ENCODE assay signal across 10 cellular contexts in the genomic region with DNA sequence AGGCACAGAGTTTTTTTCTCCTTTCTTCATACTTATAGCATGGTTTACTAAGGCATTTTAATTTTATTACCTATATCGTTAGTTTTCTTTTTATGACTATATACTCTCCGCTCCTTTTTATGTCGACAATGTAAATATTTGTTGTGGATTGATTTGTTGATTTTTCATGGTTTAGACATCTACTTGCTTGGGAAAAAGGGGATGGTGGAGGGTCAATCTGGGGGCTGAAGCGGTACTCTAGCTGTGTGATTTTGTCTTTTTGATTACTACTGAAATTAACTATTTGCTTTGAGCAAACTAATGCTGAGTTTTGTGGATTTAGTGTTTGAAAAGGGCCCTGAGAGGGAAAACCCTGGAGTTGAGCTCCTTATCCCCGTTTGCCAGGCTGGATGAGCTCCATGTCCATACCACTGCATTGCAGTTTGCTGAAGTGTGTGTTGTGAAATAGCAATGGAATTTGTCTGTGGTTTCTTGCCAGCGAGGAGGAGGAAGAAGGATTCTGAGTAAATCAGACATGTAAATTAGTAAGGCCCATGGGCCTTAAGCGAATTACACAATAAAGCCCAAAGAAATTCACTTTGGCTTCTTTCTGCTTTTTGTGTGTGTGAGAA.
A peak's percentile ranks its signal among the peaks of the same experiment; 100 is the strongest.
DNase-seq lines count a peak whose midpoint lies in the region; ATAC-seq, FAIRE-seq and TF ChIP-seq lines count a peak whose summit lies in the region.
"Had no signal": no experiment of that assay in that cellular context is flagged by ENCODE, and none has a peak within 500 bp of the region (broad histone marks: within the 10 kb centered on the region; RNA-seq: fewer than 3 reads in every experiment).

No MANE protein-coding gene starts in this region.

- no peak overlapping the region for H3K27ac Mint-ChIP-seq in endodermal cell

- H3K36me3 ChIP-seq in pancreas (no peaks in the 10 kb centered on the region), endodermal cell (ENCODE audit: control insufficient read depth, insufficient read depth, low read length) (no peaks in the 10 kb centered on the region)

- H3K27me3 ChIP-seq in pancreas (no peaks in the 10 kb centered on the region), endodermal cell (ENCODE audit: control insufficient read depth, insufficient read depth, low read length, poor library complexity, severe bottlenecking) (no peaks in the 10 kb centered on the region)

- peak; percentile 38 to 62 (median 48) for ATAC-seq in pancreas
- no peak for ATAC-seq in HG02623 (IDR thresholded peaks at IDR 0.05; ENCODE audit: unreplicated experiment)
- no peak for ATAC-seq in GM18907 (IDR thresholded peaks at IDR 0.05; ENCODE audit: unreplicated experiment)

- no peak for TF ChIP-seq CTCF in pancreas (IDR thresholded peaks at IDR 0.05)
- TF ChIP-seq CTCF in endodermal cell (conservative IDR thresholded peaks at IDR 0.05): no peak

- H3K36me3 Mint-ChIP-seq in endodermal cell (ENCODE audit: low read depth): no peaks in the 10 kb centered on the region
- H3K36me3 Mint-ChIP-seq: naive B cell had no signal

- DNase-seq in DMS53 (lab: John Stamatoyannopoulos, UW) (peak; percentile 65), NCI-H748 treated with DMSO at 0.1 percent for 48 hours (lab: John Stamatoyannopoulos, UW) (peak; percentile 47), epidermal melanocyte (ENCODE audit: insufficient read length, low spot score) (peak; percentile 53), pancreas (peak in 3 of 6 donors; percentile 20 to 40 (median 33)), endodermal cell (no peak), GM19240 (ENCODE audit: insufficient read length, low spot score) (no peak)
- DNase-seq: activated CD4-positive, alpha-beta T cell treated with anti-CD3 and anti-CD28 coated beads for 48 hours; naive B cell had no signal

- intact Hi-C loops in pancreas (cut with DNase I): no loop called here

- H3K9ac ChIP-seq in endodermal cell (ENCODE audit: extremely low read depth, low read length, poor library complexity, severe bottlenecking): no peak overlapping the region

- H3K27me3 Mint-ChIP-seq in endodermal cell (ENCODE audit: insufficient read depth): no peaks in the 10 kb centered on the region
- H3K27me3 Mint-ChIP-seq: naive B cell had no signal

- WGBS in pancreas, 2 donors: 13 to 19% methylated on average over 7 of the region's 7 CpGs
- WGBS in endodermal cell (ENCODE audit: insufficient coverage in 1 of 2, insufficient read length in 1 of 2), 2 experiments: 17 to 82% methylated on average over 1 to 6 of the region's 7 CpGs

- peaks cover 16% of the 10 kb centered on the region for H3K4me1 Mint-ChIP-seq in endodermal cell

- H3K4me3 Mint-ChIP-seq in endodermal cell: no peak overlapping the region

- peak overlapping the region in 3 of 4 donors; percentile 4 to 44 (median 30) for H3K27ac ChIP-seq in pancreas
- no peak overlapping the region for H3K27ac ChIP-seq in endodermal cell (ENCODE audit: low read depth, low read length)

- H3K9me3 Mint-ChIP-seq in endodermal cell: no peaks in the 10 kb centered on the region
- H3K9me3 Mint-ChIP-seq: naive B cell had no signal

- H3K4me3 ChIP-seq in pancreas (no peak overlapping the region), endodermal cell (ENCODE audit: low read length) (no peak overlapping the region)

- H3K4me1 ChIP-seq in pancreas (peaks cover 33 to 74% (median 37%) of the 10 kb centered on the region in 3 donors), endodermal cell (ENCODE audit: control insufficient read depth, insufficient read depth, low read length) (peaks cover 3% of the 10 kb centered on the region)

- FAIRE-seq in pancreas (lab: Jason Lieb, UNC): no peak

- H3K9me3 ChIP-seq in pancreas (no peaks in the 10 kb centered on the region), endodermal cell (ENCODE audit: control insufficient read depth, low read length) (no peaks in the 10 kb centered on the region)

Comparison
In these comparisons a context has a peak if more than half of its experiments do, and no peak if none do; other contexts are left out.
1. DNase-seq: peak in DMS53 (single experiment), NCI-H748 treated with DMSO at 0.1 percent for 48 hours (single experiment) and epidermal melanocyte (single experiment); none in endodermal cell (single experiment) and GM19240 (single experiment).
2. ATAC-seq: peak in pancreas (4 of 4); none in HG02623 (single experiment) and GM18907 (single experiment).